ENCODE assay signal across 9 cellular contexts in the genomic region with DNA sequence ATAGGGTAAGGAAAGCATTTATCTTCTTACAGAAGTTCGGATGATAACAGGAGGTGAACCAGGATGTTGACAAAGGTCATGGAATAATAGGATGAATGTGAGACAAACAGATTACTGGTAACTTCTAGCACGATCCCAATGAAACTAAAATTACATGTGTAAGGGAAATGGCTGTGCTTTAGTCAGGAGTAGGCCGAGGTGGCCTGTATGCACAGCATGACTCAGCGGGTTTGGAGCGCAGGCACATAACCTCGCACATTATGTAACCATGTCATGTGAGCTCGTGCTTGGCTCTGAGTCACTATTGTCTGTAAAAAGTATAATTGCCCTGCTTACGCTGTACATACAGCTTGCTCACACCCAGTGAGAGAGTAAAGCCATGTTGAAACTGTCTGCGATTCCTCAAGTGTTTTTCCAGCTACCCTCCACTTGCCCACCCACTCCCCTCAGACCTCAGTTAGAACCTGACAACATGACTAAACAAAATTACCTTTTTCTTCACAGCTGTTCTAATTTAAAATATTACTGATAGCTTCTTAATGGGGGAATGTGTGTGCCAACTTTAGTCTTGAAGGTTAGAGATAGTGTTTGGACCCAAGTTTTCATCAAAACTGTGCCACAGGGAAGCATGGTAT. TPM values are rescaled to one million over a fixed set of nuclear protein-coding genes. Genes with fewer than 3 reads are reported as not detected.
DNase-seq lines count a peak whose midpoint lies in the region; ATAC-seq and TF ChIP-seq lines count a peak whose summit lies in the region.
"Had no signal": no experiment of that assay in that cellular context is flagged by ENCODE, and none has a peak within 500 bp of the region (broad histone marks: within the 10 kb centered on the region; RNA-seq: fewer than 3 reads in every experiment).

No MANE protein-coding gene starts in this region.

- H3K9me3 ChIP-seq in trophoblast cell (ENCODE audit: insufficient read depth, low read depth, low read length) = peaks cover 3% of the 10 kb centered on the region

- no peaks in the 10 kb centered on the region for H3K4me1 ChIP-seq in trophoblast cell (ENCODE audit: control insufficient read depth in 1 of 2, insufficient read depth in 2 of 2, low read length in 2 of 2)

- H3K27me3 Mint-ChIP-seq in mesothelial cell of epicardium (ENCODE audit: low read depth) = no peaks in the 10 kb centered on the region

- no peak overlapping the region for H2AFZ ChIP-seq in trophoblast cell (ENCODE audit: insufficient read depth, low read length, poor library complexity)

- DNase-seq in DMS 273 (lab: John Stamatoyannopoulos, UW; ENCODE audit: unreplicated experiment) = peak; percentile 67
- DNase-seq in DMS 273 treated with DMSO at 0.1 percent for 48 hours (lab: John Stamatoyannopoulos, UW) = no peak
- peak; percentile 54 for DNase-seq in NCI-H69 (lab: John Stamatoyannopoulos, UW)
- peak; percentile 96 for DNase-seq in epithelial cell of prostate (ENCODE audit: low read depth, low spot score)
- DNase-seq in trophoblast cell = peak; percentile 90 to 95
- no peak for DNase-seq in mesothelial cell of epicardium (ENCODE audit: low spot score in 2 of 2, unreplicated experiment in 2 of 2)

- no peak overlapping the region for H3K4ac ChIP-seq in trophoblast cell (ENCODE audit: low read depth, low read length)

- no CpG with 5 or more reads among the region's 9 CpGs for WGBS in trophoblast cell (ENCODE audit: extremely low coverage, insufficient coverage, insufficient read length)

- H3K4me3 Mint-ChIP-seq in mesothelial cell of epicardium = no peak overlapping the region

- peaks cover 32% of the 10 kb centered on the region for H3K36me3 Mint-ChIP-seq in mesothelial cell of epicardium

- H3K27ac Mint-ChIP-seq in mesothelial cell of epicardium = no peak overlapping the region

- no peak overlapping the region for H2AK5ac ChIP-seq in trophoblast cell (ENCODE audit: low read length)

- H2BK12ac ChIP-seq in trophoblast cell (ENCODE audit: low read length) = no peak overlapping the region

- ATAC-seq in HG03520 (IDR thresholded peaks at IDR 0.05; ENCODE audit: unreplicated experiment) (no peak), HG02588 (IDR thresholded peaks at IDR 0.05; ENCODE audit: unreplicated experiment) (no peak)

- peaks cover 3 to 4% of the 10 kb centered on the region in 2 experiments for H3K36me3 ChIP-seq in trophoblast cell (ENCODE audit: control insufficient read depth in 1 of 2, insufficient read depth in 2 of 2, low read length in 2 of 2)

- H3K18ac ChIP-seq in trophoblast cell (ENCODE audit: low read length) = no peak overlapping the region

- H3K23ac ChIP-seq in trophoblast cell (ENCODE audit: low read length) = no peak overlapping the region

- no peaks in the 10 kb centered on the region for H3K27me3 ChIP-seq in trophoblast cell (ENCODE audit: insufficient read depth, low read length)

- H3K9ac ChIP-seq in trophoblast cell (ENCODE audit: low read length) = no peak overlapping the region

- no peak overlapping the region for H3K4me3 ChIP-seq in trophoblast cell (ENCODE audit: low read depth, low read length)

- H2BK5ac ChIP-seq in trophoblast cell (ENCODE audit: low read depth, low read length, poor library complexity) = no peak overlapping the region

- no peak overlapping the region for H3K4me2 ChIP-seq in trophoblast cell (ENCODE audit: low read length)

- H3K79me2 ChIP-seq in trophoblast cell (ENCODE audit: control insufficient read depth, insufficient read depth, low read length, poor library complexity) = no peaks in the 10 kb centered on the region

- TF ChIP-seq CTCF in mesothelial cell of epicardium (IDR thresholded peaks at IDR 0.05; ENCODE audit: unreplicated experiment) = no peak

- H3K14ac ChIP-seq in trophoblast cell (ENCODE audit: low read length) = no peak overlapping the region

- no peaks in the 10 kb centered on the region for H3K79me1 ChIP-seq in trophoblast cell (ENCODE audit: low read length)

- H4K12ac ChIP-seq in trophoblast cell (ENCODE audit: low read depth, low read length) = no peak overlapping the region

- H3K27ac ChIP-seq in epithelial cell of prostate (peak overlapping the region; percentile 77), trophoblast cell (ENCODE audit: low read depth, low read length) (no peak overlapping the region)
- H3K27ac ChIP-seq: 22Rv1 had no signal

- H3K4me1 Mint-ChIP-seq in mesothelial cell of epicardium = no peaks in the 10 kb centered on the region

- no peak overlapping the region for H4K91ac ChIP-seq in trophoblast cell (ENCODE audit: low read depth, low read length)

- H4K8ac ChIP-seq in trophoblast cell (ENCODE audit: low read depth, low read length) = no peak overlapping the region

- peaks cover 15% of the 10 kb centered on the region for H3K9me3 Mint-ChIP-seq in mesothelial cell of epicardium

- no peak overlapping the region for H2BK120ac ChIP-seq in trophoblast cell (ENCODE audit: insufficient read depth, low read length, poor library complexity)

RNA-seq across cellular contexts. Expression of gene CYB5R4, which starts 8.2 kb away (rescaled TPM):
- 8.1 TPM in 2 replicates for polyA plus RNA-seq in trophoblast cell (2013)
- 8.4 to 8.7 TPM (median 8.6 TPM) in 3 replicates for total RNA-seq in mesothelial cell of epicardium

RNA-seq across cellular contexts. Expression of gene RIPPLY2, which starts 14.5 kb away (rescaled TPM):
- polyA plus RNA-seq in trophoblast cell (2013) = not detected in 2 replicates
- total RNA-seq in mesothelial cell of epicardium = not detected in 3 replicates

Comparison
In these comparisons a context has a peak if more than half of its experiments do, and no peak if none do; other contexts are left out.
1. DNase-seq: peak in DMS 273 (single experiment), NCI-H69 (single experiment), epithelial cell of prostate (single experiment) and trophoblast cell (2 of 2); none in DMS 273 treated with DMSO at 0.1 percent for 48 hours (single experiment) and mesothelial cell of epicardium (0 of 2).